23 cellular contexts compared by ENCODE assay signal in genomic region chr20:35978041-35978513, GRCh38. TPM values are rescaled to one million over a fixed set of nuclear protein-coding genes. Genes with fewer than 3 reads are reported as not detected.
DNase-seq lines count a peak whose midpoint lies in the region; ATAC-seq and TF ChIP-seq lines count a peak whose summit lies in the region.
"Had no signal": no experiment of that assay in that cellular context is flagged by ENCODE, and none has a peak within 500 bp of the region (broad histone marks: within the 10 kb centered on the region; RNA-seq: fewer than 3 reads in every experiment).

No MANE protein-coding gene starts in this region.

- no peaks in the 10 kb centered on the region for H4K20me1 ChIP-seq in GM23248 (ENCODE audit: insufficient read depth)
- no peaks in the 10 kb centered on the region for H4K20me1 ChIP-seq in hepatocyte (ENCODE audit: insufficient read depth, poor library complexity, severe bottlenecking)

- H3K27me3 Mint-ChIP-seq in stimulated activated naive CD8-positive, alpha-beta T cell treated with anti-CD3 and anti-CD28 coated beads, Interleukin-15, amount 100 ng/mL, for 72 hours: no peaks in the 10 kb centered on the region
- H3K27me3 Mint-ChIP-seq: activated naive CD4-positive, alpha-beta T cell treated with anti-CD3 and anti-CD28 coated beads, Interleukin-2, amount 50 U/mL, for 24 hours had no signal

- H3K4me3 ChIP-seq in GM23248: no peak overlapping the region
- H3K4me3 ChIP-seq in choroid plexus epithelial cell (ENCODE audit: low read depth, low read length): no peak overlapping the region
- H3K4me3 ChIP-seq in hepatocyte: no peak overlapping the region
- H3K4me3 ChIP-seq: dorsolateral prefrontal cortex, HAP-1, heart right ventricle, PC-9, SK-N-MC, thoracic aorta had no signal

- TF ChIP-seq CTCF in choroid plexus epithelial cell (conservative IDR thresholded peaks at IDR 0.05; ENCODE audit: low read depth, low read length) (no peak), omental fat pad (IDR thresholded peaks at IDR 0.05) (no peak), hepatocyte (IDR thresholded peaks at IDR 0.05; ENCODE audit: poor library complexity) (no peak)

- no peak overlapping the region for H3K27ac ChIP-seq in GM23248
- no peak overlapping the region for H3K27ac ChIP-seq in hepatocyte
- H3K27ac ChIP-seq: C4-2B, dorsolateral prefrontal cortex, heart right ventricle, PC-9, SK-N-MC, thoracic aorta had no signal

- H3K4me2 ChIP-seq in GM23248 (ENCODE audit: unreplicated experiment) (no peak overlapping the region), hepatocyte (no peak overlapping the region)
- H3K4me2 ChIP-seq: PC-9 had no signal

- 84 to 86% methylated on average over 9 of the region's 9 CpGs for whole genome bisulfite sequencing in GM23248 (ENCODE audit: low coverage in 1 of 2, low lambda C conversion rate in 2 of 2, missing lambda C conversion rate in 2 of 2), 2 experiments
- WGBS in hepatocyte (ENCODE audit: low lambda C conversion rate, missing lambda C conversion rate): 93% methylated on average over 9 of the region's 9 CpGs

- H3K9me3 ChIP-seq in GM23248 (ENCODE audit: low read depth): no peaks in the 10 kb centered on the region
- no peaks in the 10 kb centered on the region for H3K9me3 ChIP-seq in hepatocyte (ENCODE audit: low read depth)
- H3K9me3 ChIP-seq: HAP-1, heart right ventricle, thoracic aorta had no signal

- no peaks in the 10 kb centered on the region for H3K9me2 ChIP-seq in GM23248 (ENCODE audit: insufficient read depth)
- H3K9me2 ChIP-seq in hepatocyte (replicated peaks; ENCODE audit: insufficient read depth): no peaks in the 10 kb centered on the region

- H3K9ac ChIP-seq in GM23248: no peak overlapping the region

- no peaks in the 10 kb centered on the region for H3K4me1 ChIP-seq in GM23248 (ENCODE audit: insufficient read depth)
- no peaks in the 10 kb centered on the region for H3K4me1 ChIP-seq in hepatocyte (ENCODE audit: insufficient read depth)
- H3K4me1 ChIP-seq: HAP-1 had no signal

- H3K79me2 ChIP-seq in GM23248 (ENCODE audit: insufficient read depth) (no peaks in the 10 kb centered on the region), hepatocyte (no peaks in the 10 kb centered on the region)

- H3K9me3 Mint-ChIP-seq in stimulated activated naive CD8-positive, alpha-beta T cell treated with anti-CD3 and anti-CD28 coated beads, Interleukin-15, amount 100 ng/mL, for 72 hours: no peaks in the 10 kb centered on the region
- H3K9me3 Mint-ChIP-seq: activated naive CD4-positive, alpha-beta T cell treated with anti-CD3 and anti-CD28 coated beads, Interleukin-2, amount 50 U/mL, for 24 hours; brain; nephron had no signal

- no peak overlapping the region for H3K4me3 Mint-ChIP-seq in stimulated activated naive CD8-positive, alpha-beta T cell treated with anti-CD3 and anti-CD28 coated beads, Interleukin-15, amount 100 ng/mL, for 72 hours
- H3K4me3 Mint-ChIP-seq: activated naive CD4-positive, alpha-beta T cell treated with anti-CD3 and anti-CD28 coated beads, Interleukin-2, amount 50 U/mL, for 24 hours; brain; nephron had no signal

- peak; percentile 45 for DNase-seq in GM23248
- peak; percentile 58 to 85 for DNase-seq in NOMO-1 (lab: John Stamatoyannopoulos, UW; ENCODE audit: unreplicated experiment in 2 of 2)
- peak; percentile 37 for DNase-seq in choroid plexus epithelial cell (ENCODE audit: low read depth)
- DNase-seq in omental fat pad (ENCODE audit: low spot score): no peak
- no peak for DNase-seq in left lobe of liver (ENCODE audit: low spot score)
- no peak for DNase-seq in stimulated activated naive CD8-positive, alpha-beta T cell treated with anti-CD3 and anti-CD28 coated beads, Interleukin-15, amount 100 ng/mL, for 72 hours
- no peak for DNase-seq in hepatocyte (ENCODE audit: low spot score)
- DNase-seq: activated CD4-positive, alpha-beta T cell treated with anti-CD3 and anti-CD28 coated beads for 48 hours; dorsolateral prefrontal cortex; heart right ventricle; Kasumi-1; mesendoderm; NCI-H1694 treated with DMSO at 0.1 percent for 48 hours; NCI-H510A treated with DMSO at 0.1 percent for 48 hours; PC-9 had no signal

- no peaks in the 10 kb centered on the region for H3K4me1 Mint-ChIP-seq in stimulated activated naive CD8-positive, alpha-beta T cell treated with anti-CD3 and anti-CD28 coated beads, Interleukin-15, amount 100 ng/mL, for 72 hours
- H3K4me1 Mint-ChIP-seq: activated naive CD4-positive, alpha-beta T cell treated with anti-CD3 and anti-CD28 coated beads, Interleukin-2, amount 50 U/mL, for 24 hours; brain had no signal

- peak; percentile 46 for ATAC-seq in omental fat pad (ENCODE audit: low FRiP score)
- no peak for ATAC-seq in left lobe of liver
- no peak for ATAC-seq in stimulated activated naive CD8-positive, alpha-beta T cell treated with anti-CD3 and anti-CD28 coated beads, Interleukin-15, amount 100 ng/mL, for 72 hours
- ATAC-seq: heart right ventricle had no signal

- H3K27me3 ChIP-seq in GM23248 (replicated peaks; ENCODE audit: insufficient read depth): no peaks in the 10 kb centered on the region
- no peaks in the 10 kb centered on the region for H3K27me3 ChIP-seq in hepatocyte
- H3K27me3 ChIP-seq: dorsolateral prefrontal cortex, heart right ventricle had no signal

- no peak overlapping the region for H3K27ac Mint-ChIP-seq in stimulated activated naive CD8-positive, alpha-beta T cell treated with anti-CD3 and anti-CD28 coated beads, Interleukin-15, amount 100 ng/mL, for 72 hours
- H3K27ac Mint-ChIP-seq: activated naive CD4-positive, alpha-beta T cell treated with anti-CD3 and anti-CD28 coated beads, Interleukin-2, amount 50 U/mL, for 24 hours; nephron; progenitor cell of endocrine pancreas had no signal

- H3F3A ChIP-seq in GM23248 (ENCODE audit: insufficient read depth): no peaks in the 10 kb centered on the region

- H2AFZ ChIP-seq in GM23248 (no peak overlapping the region), hepatocyte (no peak overlapping the region)
- H2AFZ ChIP-seq: PC-9 had no signal

- in situ Hi-C loops in GM23248 (cut with MboI): loop anchor here (25.0 kb wide), 1 partner anchor 459 kb away; no protein-coding TSS in a partner anchor

- H3K36me3 ChIP-seq in GM23248 (ENCODE audit: low read depth) (no peaks in the 10 kb centered on the region), hepatocyte (replicated peaks; ENCODE audit: insufficient read depth, low read depth) (no peaks in the 10 kb centered on the region)
- H3K36me3 ChIP-seq: HAP-1, heart right ventricle, thoracic aorta had no signal

RNA-seq across cellular contexts. Expression of gene CNBD2, which starts 9.7 kb away (rescaled TPM):
- total RNA-seq in GM23248 (2014; rRNA removed; shearing (Covaris generic)): 6.6 TPM in 1 of 2 replicates, not detected in the other
- 0.28 and 1.7 TPM in 2 replicates for polyA plus RNA-seq in GM23248 (2016; fragmentation: Nextera tagmentation; extraction: Ambion mirVana)
- 1 to 10 TPM; 2.0 to 6.3 (median 4.1) TPM for total RNA-seq in omental fat pad
- total RNA-seq in left lobe of liver: 3.3 TPM
- 4.7 TPM in 2 replicates for total RNA-seq in hepatocyte
- 3.6 TPM in 1 of 2 replicates, not detected in the other for polyA plus RNA-seq in hepatocyte

RNA-seq across cellular contexts. Expression of gene SCAND1, which starts 23.8 kb away (rescaled TPM):
- total RNA-seq in GM23248 (2014; rRNA removed; shearing (Covaris generic)): 66.6 TPM in 2 replicates
- polyA plus RNA-seq in GM23248 (2016; fragmentation: Nextera tagmentation; extraction: Ambion mirVana): 127 and 133 TPM in 2 replicates
- 100 to 1,000 TPM in 2 of 4 donors, 10 to 100 TPM in 2; 65.0 to 102 (median 100) TPM for total RNA-seq in omental fat pad
- 50.5 TPM for total RNA-seq in left lobe of liver
- total RNA-seq in hepatocyte: 45.7 and 58.0 TPM in 2 replicates
- polyA plus RNA-seq in hepatocyte: 177 and 183 TPM in 2 replicates

Comparison
In these comparisons a context has a peak if more than half of its experiments do, and no peak if none do; other contexts are left out.
1. DNase-seq: peak in GM23248 (single experiment), NOMO-1 (2 of 2) and choroid plexus epithelial cell (single experiment); none in omental fat pad (single experiment), left lobe of liver (single experiment), stimulated activated naive CD8-positive, alpha-beta T cell treated with anti-CD3 and anti-CD28 coated beads, Interleukin-15, amount 100 ng/mL, for 72 hours (0 of 2) and hepatocyte (single experiment).